Comparison of ENCODE assay signal across 34 cellular contexts in genomic region chr14:102352213-102352612, GRCh38. TPM values are rescaled to one million over a fixed set of nuclear protein-coding genes. Genes with fewer than 3 reads are reported as not detected.
DNase-seq lines count a peak whose midpoint lies in the region; ATAC-seq and TF ChIP-seq lines count a peak whose summit lies in the region.
"Had no signal": no experiment of that assay in that cellular context is flagged by ENCODE, and none has a peak within 500 bp of the region (broad histone marks: within the 10 kb centered on the region; RNA-seq: fewer than 3 reads in every experiment).

No MANE protein-coding gene starts in this region.

- H3K9me3 ChIP-seq in lower lobe of right lung, result no peaks in the 10 kb centered on the region
- H3K9me3 ChIP-seq: adrenal gland, body of pancreas, transverse colon had no signal

- peak overlapping the region; percentile 50 for H3K27ac Mint-ChIP-seq in activated T-cell treated with anti-CD3 and anti-CD28 coated beads, Interleukin-2, amount 50 U/mL, for 24 hours
- H3K27ac Mint-ChIP-seq in GM23338, result no peak overlapping the region
- H3K27ac Mint-ChIP-seq: activated CD4-positive, alpha-beta memory T cell treated with anti-CD3 and anti-CD28 coated beads, Interleukin-2, amount 10 ng/mL, durations not matched to agents 7 days and 5 days; activated naive CD4-positive, alpha-beta T cell treated with anti-CD3 and anti-CD28 coated beads, Interleukin-2, amount 10 ng/mL, durations not matched to agents 7 days and 5 days; IgD-negative memory B cell; natural killer cell treated with Interleukin-12 subunit alpha and Interleukin-12 subunit beta and Interleukin-15 and Interleukin-18, amount 100 ng/mL, for 72 hours; stimulated activated naive CD8-positive, alpha-beta T cell treated with anti-CD3 and anti-CD28 coated beads, Interleukin-15, Interleukin-2, amounts not matched to agents 100 ng/mL and 50 ng/mL, for 24 hours; T-helper 2 cell treated with Interferon-gamma antibody and Interleukin-4, amounts not matched to agents 5 μg/mL and 100 μg/mL, for 36 hours had no signal

- H3K4me1 ChIP-seq in lower lobe of right lung (peaks cover 6% of the 10 kb centered on the region), GM23338 (ENCODE audit: insufficient read depth) (no peaks in the 10 kb centered on the region)
- H3K4me1 ChIP-seq: adrenal gland, transverse colon had no signal

- peaks cover 92% of the 10 kb centered on the region for H3K36me3 Mint-ChIP-seq in activated T-cell treated with anti-CD3 and anti-CD28 coated beads, Interleukin-2, amount 50 U/mL, for 24 hours (ENCODE audit: low read depth)
- H3K36me3 Mint-ChIP-seq in GM23338 (ENCODE audit: low read depth), result peaks cover 40% of the 10 kb centered on the region

- TF ChIP-seq CTCF in lower lobe of right lung (IDR thresholded peaks at IDR 0.05) (no peak), GM23338 (conservative IDR thresholded peaks at IDR 0.05; ENCODE audit: low read depth in 2 of 2) (no peak)

- intact Hi-C loops in lower lobe of right lung (cut with DNase I), result no loop called here

- ATAC-seq in lower lobe of right lung, result peak in 1 of 2 donors; percentile 37
- no peak for ATAC-seq in GM23338
- ATAC-seq in GM21717 (IDR thresholded peaks at IDR 0.05; ENCODE audit: unreplicated experiment), result no peak
- no peak for ATAC-seq in GM21529 (IDR thresholded peaks at IDR 0.05; ENCODE audit: unreplicated experiment)
- ATAC-seq: body of pancreas; natural killer cell treated with Interleukin-12 subunit alpha and Interleukin-12 subunit beta and Interleukin-15 and Interleukin-18, amount 100 ng/mL, for 72 hours; Panc1 had no signal

- H3K27me3 ChIP-seq in lower lobe of right lung (ENCODE audit: low read depth), result no peaks in the 10 kb centered on the region
- no peaks in the 10 kb centered on the region for H3K27me3 ChIP-seq in GM23338 (ENCODE audit: insufficient read depth)
- H3K27me3 ChIP-seq: adrenal gland, body of pancreas, transverse colon had no signal

- H3K36me3 ChIP-seq in lower lobe of right lung, result peaks cover 97% of the 10 kb centered on the region
- H3K36me3 ChIP-seq in GM23338 (ENCODE audit: insufficient read depth), result peaks cover 10% of the 10 kb centered on the region

- H3K4me2 ChIP-seq in GM23338, result no peak overlapping the region
- H3K4me2 ChIP-seq: smooth muscle cell had no signal

- no peaks in the 10 kb centered on the region for H4K20me1 ChIP-seq in GM23338 (replicated peaks; ENCODE audit: insufficient read depth)

- DNase-seq in activated T-cell treated with anti-CD3 and anti-CD28 coated beads, Interleukin-2, amount 50 U/mL, for 24 hours, result no peak
- DNase-seq in activated T-cell treated with anti-CD3 and anti-CD28 coated beads for 4 hours, result no peak
- peak in 6 of 61 donors; percentile 16 to 34 (median 20) for DNase-seq in caudate nucleus (lab: John Stamatoyannopoulos, UW)
- DNase-seq in lower lobe of right lung, result no peak
- peak; percentile 36 for DNase-seq in superior temporal gyrus (ENCODE audit: extremely low spot score)
- DNase-seq in GM23338 (ENCODE audit: low spot score), result no peak
- DNase-seq: activated CD4-positive, alpha-beta memory T cell treated with anti-CD3 and anti-CD28 coated beads, Interleukin-2, amount 10 ng/mL, durations not matched to agents 7 days and 5 days; activated CD4-positive, alpha-beta T cell treated with anti-CD3 and anti-CD28 coated beads for 1 hour; activated CD8-positive, alpha-beta memory T cell treated with anti-CD3 and anti-CD28 coated beads, Interleukin-2, amount 50 U/mL, for 4 hours; activated naive CD4-positive, alpha-beta T cell treated with anti-CD3 and anti-CD28 coated beads, Interleukin-2, amount 10 ng/mL, durations not matched to agents 7 days and 5 days; adrenal gland; body of pancreas; cerebellar nuclear complex; DMS79; effector CD8-positive, alpha-beta T cell; glutamatergic neuron; NCI-H2107; NCI-H345; NCI-H748 treated with DMSO at 0.1 percent for 48 hours; retina; SHP77 treated with DMSO at 0.1 percent for 48 hours; stimulated activated CD4-positive, alpha-beta T cell treated with anti-CD3 and anti-CD28 coated beads, Interleukin-1b, Interleukin-23, amount 100 ng/mL, for 48 hours; transverse colon had no signal

- no peaks in the 10 kb centered on the region for H3K9me3 Mint-ChIP-seq in activated T-cell treated with anti-CD3 and anti-CD28 coated beads, Interleukin-2, amount 50 U/mL, for 24 hours
- no peaks in the 10 kb centered on the region for H3K9me3 Mint-ChIP-seq in GM23338
- H3K9me3 Mint-ChIP-seq: activated CD4-positive, alpha-beta memory T cell treated with anti-CD3 and anti-CD28 coated beads, Interleukin-2, amount 10 ng/mL, durations not matched to agents 7 days and 5 days; activated naive CD4-positive, alpha-beta T cell treated with anti-CD3 and anti-CD28 coated beads, Interleukin-2, amount 10 ng/mL, durations not matched to agents 7 days and 5 days; IgD-negative memory B cell; natural killer cell treated with Interleukin-12 subunit alpha and Interleukin-12 subunit beta and Interleukin-15 and Interleukin-18, amount 100 ng/mL, for 72 hours; stimulated activated naive CD8-positive, alpha-beta T cell treated with anti-CD3 and anti-CD28 coated beads, Interleukin-15, Interleukin-2, amounts not matched to agents 100 ng/mL and 50 ng/mL, for 24 hours; T-helper 2 cell treated with Interferon-gamma antibody and Interleukin-4, amounts not matched to agents 5 μg/mL and 100 μg/mL, for 36 hours had no signal

- no peak overlapping the region for H3K4me3 ChIP-seq in lower lobe of right lung
- no peak overlapping the region for H3K4me3 ChIP-seq in GM23338
- H3K4me3 ChIP-seq: adrenal gland, body of pancreas, lung, smooth muscle cell, transverse colon had no signal

- H3F3A ChIP-seq in GM23338 (replicated peaks; ENCODE audit: low read depth), result 0 out of 2 replicates have a peak, but pooled peaks cover 3% of the 10 kb centered on the region

- no peak overlapping the region for H2AFZ ChIP-seq in GM23338

- H3K4me3 Mint-ChIP-seq in activated T-cell treated with anti-CD3 and anti-CD28 coated beads, Interleukin-2, amount 50 U/mL, for 24 hours, result no peak overlapping the region
- no peak overlapping the region for H3K4me3 Mint-ChIP-seq in GM23338
- H3K4me3 Mint-ChIP-seq: activated CD4-positive, alpha-beta memory T cell treated with anti-CD3 and anti-CD28 coated beads, Interleukin-2, amount 10 ng/mL, durations not matched to agents 7 days and 5 days; activated naive CD4-positive, alpha-beta T cell treated with anti-CD3 and anti-CD28 coated beads, Interleukin-2, amount 10 ng/mL, durations not matched to agents 7 days and 5 days; IgD-negative memory B cell; natural killer cell treated with Interleukin-12 subunit alpha and Interleukin-12 subunit beta and Interleukin-15 and Interleukin-18, amount 100 ng/mL, for 72 hours; stimulated activated naive CD8-positive, alpha-beta T cell treated with anti-CD3 and anti-CD28 coated beads, Interleukin-15, Interleukin-2, amounts not matched to agents 100 ng/mL and 50 ng/mL, for 24 hours; T-helper 2 cell treated with Interferon-gamma antibody and Interleukin-4, amounts not matched to agents 5 μg/mL and 100 μg/mL, for 36 hours had no signal

- H3K4me1 Mint-ChIP-seq in activated T-cell treated with anti-CD3 and anti-CD28 coated beads, Interleukin-2, amount 50 U/mL, for 24 hours (ENCODE audit: low read depth), result peaks cover 10% of the 10 kb centered on the region
- no peaks in the 10 kb centered on the region for H3K4me1 Mint-ChIP-seq in GM23338
- H3K4me1 Mint-ChIP-seq: activated CD4-positive, alpha-beta memory T cell treated with anti-CD3 and anti-CD28 coated beads, Interleukin-2, amount 10 ng/mL, durations not matched to agents 7 days and 5 days; activated naive CD4-positive, alpha-beta T cell treated with anti-CD3 and anti-CD28 coated beads, Interleukin-2, amount 10 ng/mL, durations not matched to agents 7 days and 5 days; IgD-negative memory B cell had no signal

- H3K27me3 Mint-ChIP-seq in activated T-cell treated with anti-CD3 and anti-CD28 coated beads, Interleukin-2, amount 50 U/mL, for 24 hours, result no peaks in the 10 kb centered on the region
- H3K27me3 Mint-ChIP-seq in GM23338 (ENCODE audit: insufficient read depth, low read depth, poor library complexity), result peaks cover 4% of the 10 kb centered on the region
- H3K27me3 Mint-ChIP-seq: activated CD4-positive, alpha-beta memory T cell treated with anti-CD3 and anti-CD28 coated beads, Interleukin-2, amount 10 ng/mL, durations not matched to agents 7 days and 5 days; activated naive CD4-positive, alpha-beta T cell treated with anti-CD3 and anti-CD28 coated beads, Interleukin-2, amount 10 ng/mL, durations not matched to agents 7 days and 5 days; IgD-negative memory B cell; natural killer cell treated with Interleukin-12 subunit alpha and Interleukin-12 subunit beta and Interleukin-15 and Interleukin-18, amount 100 ng/mL, for 72 hours; stimulated activated naive CD8-positive, alpha-beta T cell treated with anti-CD3 and anti-CD28 coated beads, Interleukin-15, Interleukin-2, amounts not matched to agents 100 ng/mL and 50 ng/mL, for 24 hours had no signal

- H3K79me2 ChIP-seq in GM23338 (replicated peaks; ENCODE audit: insufficient read depth), result no peaks in the 10 kb centered on the region

- H3K9me2 ChIP-seq in GM23338 (ENCODE audit: insufficient read depth), result no peaks in the 10 kb centered on the region

- H3K27ac ChIP-seq in caudate nucleus (ENCODE audit: low read depth, low read length) (peak overlapping the region; percentile 85), lower lobe of right lung (peak overlapping the region; percentile 6), GM23338 (ENCODE audit: low read depth) (no peak overlapping the region)
- H3K27ac ChIP-seq: 22Rv1, epithelial cell of prostate, transverse colon had no signal

TF ChIP-seq in GM23338, 12 proteins besides CTCF, POLR2A, EP300 and RAD21 (continues in another document):
- TF ChIP-seq JUNB (IDR thresholded peaks at IDR 0.05; ENCODE audit: unreplicated experiment) (no peak), STAT1 (IDR thresholded peaks at IDR 0.05; ENCODE audit: unreplicated experiment) (no peak), ZNF114 (CRISPR knock-in tag; IDR thresholded peaks at IDR 0.05) (no peak), POLR2AphosphoS5 (IDR thresholded peaks at IDR 0.05; ENCODE audit: low read depth) (no peak), EZH2 (IDR thresholded peaks at IDR 0.05; ENCODE audit: low read depth, unreplicated experiment) (no peak)

RNA-seq across cellular contexts. Expression of gene CINP, which starts 10.5 kb away (rescaled TPM):
- total RNA-seq in lower lobe of right lung, result 34.3 TPM
- 54.0 and 65.4 TPM in 2 replicates for total RNA-seq in GM23338 (2014; rRNA removed; shearing (Covaris generic))
- 63.1 and 64.9 TPM in 2 replicates for polyA plus RNA-seq in GM23338 (2016; fragmentation: Nextera tagmentation; extraction: Ambion mirVana)

RNA-seq across cellular contexts. Expression of gene TECPR2, which starts 10.5 kb away (rescaled TPM):
- total RNA-seq in lower lobe of right lung, result 23.2 TPM
- 16.9 and 20.5 TPM in 2 replicates for total RNA-seq in GM23338 (2014; rRNA removed; shearing (Covaris generic))
- polyA plus RNA-seq in GM23338 (2016; fragmentation: Nextera tagmentation; extraction: Ambion mirVana), result 4.8 and 5.2 TPM in 2 replicates

RNA-seq across cellular contexts. Expression of gene ZNF839, which starts 32.7 kb away (rescaled TPM):
- 8.5 TPM for total RNA-seq in lower lobe of right lung
- 8.0 and 10.0 TPM in 2 replicates for total RNA-seq in GM23338 (2014; rRNA removed; shearing (Covaris generic))
- 6.0 and 7.9 TPM in 2 replicates for polyA plus RNA-seq in GM23338 (2016; fragmentation: Nextera tagmentation; extraction: Ambion mirVana)

RNA-seq across cellular contexts. Expression of gene MOK, which starts 47.2 kb away (rescaled TPM):
- 15.8 TPM for total RNA-seq in lower lobe of right lung
- 2.1 and 3.1 TPM in 2 replicates for total RNA-seq in GM23338 (2014; rRNA removed; shearing (Covaris generic))
- 3.1 and 4.7 TPM in 2 replicates for polyA plus RNA-seq in GM23338 (2016; fragmentation: Nextera tagmentation; extraction: Ambion mirVana)
